Comparison of ENCODE assay signal across 11 cellular contexts in the genomic region with DNA sequence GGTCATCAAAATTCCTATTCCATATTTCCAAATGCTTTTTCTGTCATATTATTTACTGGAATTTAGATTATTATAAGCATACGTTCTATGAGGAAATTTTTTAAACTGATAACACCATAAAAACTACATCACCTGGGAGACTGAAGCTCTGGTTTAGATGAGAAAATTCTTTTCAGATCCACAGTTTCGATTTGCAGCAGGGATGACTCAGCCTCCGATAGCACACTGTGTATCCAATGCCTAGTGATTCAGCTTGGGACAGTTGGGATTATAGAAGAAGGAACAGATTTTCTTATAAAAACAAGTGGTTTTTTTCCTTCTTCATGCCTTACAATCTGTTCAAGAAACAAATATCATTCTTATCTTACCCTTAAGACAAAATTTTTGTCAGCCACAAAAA.
DNase-seq lines count a peak whose midpoint lies in the region; ATAC-seq, FAIRE-seq and TF ChIP-seq lines count a peak whose summit lies in the region.
"Had no signal": no experiment of that assay in that cellular context is flagged by ENCODE, and none has a peak within 500 bp of the region (broad histone marks: within the 10 kb centered on the region; RNA-seq: fewer than 3 reads in every experiment).

No MANE protein-coding gene starts in this region.

- TF ChIP-seq CTCF in epithelial cell of esophagus (IDR thresholded peaks at IDR 0.05; ENCODE audit: insufficient read depth, low read depth, low read length, missing control alignments), result no peak

- ATAC-seq in GM21737 (IDR thresholded peaks at IDR 0.05; ENCODE audit: unreplicated experiment) (no peak), HG03460 (IDR thresholded peaks at IDR 0.05; ENCODE audit: unreplicated experiment) (no peak)

- 22 to 41% (median 31%) methylated on average over 3 of the region's 3 CpGs for WGBS in small intestine, 3 donors

- H3K4me3 ChIP-seq in epithelial cell of esophagus (ENCODE audit: low read length) (no peak overlapping the region), small intestine (ENCODE audit: low read depth in 1 of 2, low read length in 2 of 2) (no peak overlapping the region)

- H3K9me3 ChIP-seq in small intestine (ENCODE audit: control insufficient read depth, low read depth), result no peaks in the 10 kb centered on the region
- H3K9me3 ChIP-seq: neutrophil had no signal

- no peaks in the 10 kb centered on the region for H3K27me3 ChIP-seq in small intestine (ENCODE audit: control insufficient read depth in 2 of 2, insufficient read depth in 2 of 2, low read length in 2 of 2)

- H3K27ac ChIP-seq in small intestine (ENCODE audit: low read depth in 1 of 2, low read length in 1 of 2), result no peak overlapping the region
- H3K27ac ChIP-seq: neutrophil had no signal

- peak; percentile 60 for DNase-seq in Ammon's horn (ENCODE audit: low spot score)
- peak; percentile 72 for DNase-seq in NCI-H748 treated with DMSO at 0.1 percent for 48 hours (lab: John Stamatoyannopoulos, UW)
- DNase-seq in epithelial cell of esophagus (ENCODE audit: low read depth), result peak; percentile 65
- DNase-seq in non-pigmented ciliary epithelial cell (ENCODE audit: low read depth), result peak; percentile 63
- DNase-seq in small intestine, result no peak
- DNase-seq in HuH-7.5 (ENCODE audit: low spot score), result no peak
- DNase-seq: DND-41, foreskin melanocyte had no signal

- H3K4me1 ChIP-seq in small intestine (ENCODE audit: control insufficient read depth in 2 of 2, insufficient read depth in 1 of 2, low read depth in 1 of 2, low read length in 1 of 2), result no peaks in the 10 kb centered on the region

- H3K36me3 ChIP-seq in small intestine (ENCODE audit: control insufficient read depth in 2 of 2, insufficient read depth in 2 of 2, low read length in 2 of 2), result no peaks in the 10 kb centered on the region
- H3K36me3 ChIP-seq: neutrophil had no signal

- FAIRE-seq in small intestine (lab: Jason Lieb, UNC), result no peak

Comparison
In these comparisons a context has a peak if more than half of its experiments do, and no peak if none do; other contexts are left out.
1. DNase-seq: peak in Ammon's horn (single experiment), NCI-H748 treated with DMSO at 0.1 percent for 48 hours (single experiment), epithelial cell of esophagus (single experiment) and non-pigmented ciliary epithelial cell (single experiment); none in small intestine (single experiment) and HuH-7.5 (single experiment).